Comparison of ENCODE assay signal across 15 cellular contexts in genomic region chr18:27604583-27604982, GRCh38.
DNase-seq lines count a peak whose midpoint lies in the region; TF ChIP-seq lines count a peak whose summit lies in the region.
"Had no signal": no experiment of that assay in that cellular context is flagged by ENCODE, and none has a peak within 500 bp of the region (broad histone marks: within the 10 kb centered on the region; RNA-seq: fewer than 3 reads in every experiment).

No MANE protein-coding gene starts in this region.

- H3K36me3 ChIP-seq in Loucy (ENCODE audit: insufficient read depth, low read length) (no peaks in the 10 kb centered on the region), mammary epithelial cell (ENCODE audit: insufficient read depth, low read length) (no peaks in the 10 kb centered on the region)
- H3K36me3 ChIP-seq: gastroesophageal sphincter, upper lobe of left lung had no signal

- in situ Hi-C loops in Caki2 (cut with HindIII; ENCODE audit: low pct_unique_long_range_greater_than_20kb, low sequenced_read_pairs) = no loop called here
- in situ Hi-C loops in mammary epithelial cell (cut with MboI; ENCODE audit: low sequenced_read_pairs in 2 of 2) = loop anchor here in 1 of 2 donors (10.0 kb wide), 1 partner anchor 240 kb away; no protein-coding TSS in a partner anchor

- CTCF ChIA-PET in mammary epithelial cell (lab: Charles Lee; ENCODE audit: low non-redundant PET) = interaction anchor here (0.6 to 1.1 kb wide), 2 partner anchors 52 to 146 kb away, joined by 5 to 14 read pairs; no protein-coding TSS in a partner anchor

- BruUV-seq in mammary epithelial cell (replicated peaks; lab: Mats Ljungman, UMichigan) = no TSS peak

- WGBS in mammary epithelial cell (ENCODE audit: low coverage, missing lambda C conversion rate) = 92% methylated on average over 4 of the region's 4 CpGs

- no peak overlapping the region for H3K4me2 ChIP-seq in Loucy (ENCODE audit: low read depth, low read length, poor library complexity, severe bottlenecking)
- H3K4me2 ChIP-seq in mammary epithelial cell (ENCODE audit: insufficient read depth, low read depth, low read length) = no peak overlapping the region

- DNase-seq in Caki2 (ENCODE audit: low read depth) (peak; percentile 26), iris pigment epithelial cell (ENCODE audit: low read depth) (peak; percentile 86), T1000 (lab: John Stamatoyannopoulos, UW) (no peak), UCSD-AML1 (lab: John Stamatoyannopoulos, UW; ENCODE audit: unreplicated experiment) (no peak), mammary epithelial cell (no peak), epidermal melanocyte (ENCODE audit: insufficient read length, low spot score) (no peak)
- DNase-seq: stimulated activated CD4-positive, alpha-beta T cell treated with anti-CD3 and anti-CD28 coated beads, Interleukin-4, amount 100 ng/mL, for 24 hours had no signal

- H2AFZ ChIP-seq in Loucy (ENCODE audit: low read length) = 0 out of 2 replicates have a peak overlapping the region, but pooled peaks have one; percentile 42
- H2AFZ ChIP-seq in mammary epithelial cell (ENCODE audit: low read depth, low read length) = no peak overlapping the region

- dilution Hi-C loops in mammary epithelial cell (cut with HindIII; ENCODE audit: low sequenced_read_pairs) = no loop called here

- H3K9me3 Mint-ChIP-seq in brain = peaks cover 0 to 3% (median 3%) of the 10 kb centered on the region in 5 experiments
- H3K9me3 Mint-ChIP-seq: dendritic cell treated with granulocyte-macrophage colony-stimulating factor and Interleukin-4, amounts not matched to agents 40 ng/mL and 50 ng/mL, for 4 days had no signal

- no peaks in the 10 kb centered on the region for H3K9me2 ChIP-seq in Loucy (replicated peaks; ENCODE audit: low read depth, low read length)

- H3K27me3 Mint-ChIP-seq in brain = peaks cover 3% of the 10 kb centered on the region
- H3K27me3 Mint-ChIP-seq: dendritic cell treated with granulocyte-macrophage colony-stimulating factor and Interleukin-4, amounts not matched to agents 40 ng/mL and 50 ng/mL, for 4 days; naive B cell had no signal

- intact Hi-C loops in mammary epithelial cell (cut with micrococcal nuclease) = loop anchor here (2.0 kb wide), 1 partner anchor 584 kb away; no protein-coding TSS in a partner anchor

- H4K20me1 ChIP-seq in Loucy (ENCODE audit: insufficient read depth, low read length, poor library complexity, severe bottlenecking) (no peaks in the 10 kb centered on the region), mammary epithelial cell (ENCODE audit: insufficient read depth, low read length) (no peaks in the 10 kb centered on the region)

- peak overlapping the region in 3 of 5 experiments; percentile 1 to 11 (median 2) for H3K27ac Mint-ChIP-seq in brain
- H3K27ac Mint-ChIP-seq: activated naive CD4-positive, alpha-beta T cell treated with anti-CD3 and anti-CD28 coated beads, Interleukin-2, amount 50 U/mL, for 72 hours; dendritic cell treated with granulocyte-macrophage colony-stimulating factor and Interleukin-4, amounts not matched to agents 40 ng/mL and 50 ng/mL, for 4 days; naive B cell; stimulated activated effector memory CD8-positive, alpha-beta T cell treated with anti-CD3 and anti-CD28 coated beads, Interleukin-12 subunit alpha, Interleukin-12 subunit beta, amount 100 ng/mL, for 72 hours had no signal

- H3K4me3 ChIP-seq in Loucy (ENCODE audit: low read length, poor library complexity, severe bottlenecking) (no peak overlapping the region), mammary epithelial cell (replicated peaks in 1 of 3; ENCODE audit: insufficient read depth in 1 of 3, low read depth in 2 of 3, low read length in 3 of 3) (no peak overlapping the region)
- H3K4me3 ChIP-seq: gastroesophageal sphincter, upper lobe of left lung had no signal

- no peak for TF ChIP-seq CTCF in Loucy (conservative IDR thresholded peaks at IDR 0.05; ENCODE audit: low read length)
- no peak for TF ChIP-seq CTCF in brain (conservative IDR thresholded peaks at IDR 0.05)
- TF ChIP-seq CTCF in mammary epithelial cell (conservative IDR thresholded peaks at IDR 0.05 in 1 of 2, IDR thresholded peaks at IDR 0.05 in 1 of 2; ENCODE audit: extremely low read depth in 1 of 2, insufficient read depth in 1 of 2, low read depth in 1 of 2, low read length in 2 of 2) = no peak

- no peaks in the 10 kb centered on the region for H3K9me3 ChIP-seq in Loucy (ENCODE audit: insufficient read depth, low read depth, low read length)
- no peaks in the 10 kb centered on the region for H3K9me3 ChIP-seq in mammary epithelial cell (replicated peaks; ENCODE audit: insufficient read depth, low read length)
- H3K9me3 ChIP-seq: gastroesophageal sphincter, upper lobe of left lung had no signal

- H3K36me3 Mint-ChIP-seq in brain = no peaks in the 10 kb centered on the region
- H3K36me3 Mint-ChIP-seq: activated naive CD4-positive, alpha-beta T cell treated with anti-CD3 and anti-CD28 coated beads, Interleukin-2, amount 50 U/mL, for 72 hours; naive B cell; stimulated activated effector memory CD8-positive, alpha-beta T cell treated with anti-CD3 and anti-CD28 coated beads, Interleukin-12 subunit alpha, Interleukin-12 subunit beta, amount 100 ng/mL, for 72 hours had no signal

- H3K79me2 ChIP-seq in Loucy (ENCODE audit: insufficient read depth, low read length) (no peaks in the 10 kb centered on the region), mammary epithelial cell (ENCODE audit: insufficient read depth, low read length) (no peaks in the 10 kb centered on the region)

- H3K4me1 Mint-ChIP-seq in brain = peaks cover 16% of the 10 kb centered on the region
- H3K4me1 Mint-ChIP-seq: naive B cell; stimulated activated effector memory CD8-positive, alpha-beta T cell treated with anti-CD3 and anti-CD28 coated beads, Interleukin-12 subunit alpha, Interleukin-12 subunit beta, amount 100 ng/mL, for 72 hours had no signal

- H3K27me3 ChIP-seq in Loucy (ENCODE audit: insufficient read depth, low read length, poor library complexity, severe bottlenecking) (no peaks in the 10 kb centered on the region), mammary epithelial cell (ENCODE audit: insufficient read depth, low read length) (no peaks in the 10 kb centered on the region)
- H3K27me3 ChIP-seq: gastroesophageal sphincter, upper lobe of left lung had no signal

- no peak overlapping the region for H3K27ac ChIP-seq in mammary epithelial cell (ENCODE audit: insufficient read depth, low read depth, low read length)
- H3K27ac ChIP-seq: gastroesophageal sphincter, upper lobe of left lung had no signal

- H3K9ac ChIP-seq in Loucy (ENCODE audit: low read depth, low read length, poor library complexity, severe bottlenecking) (no peak overlapping the region), mammary epithelial cell (ENCODE audit: insufficient read depth, low read length) (no peak overlapping the region)

- H3K4me3 Mint-ChIP-seq in brain = no peak overlapping the region
- H3K4me3 Mint-ChIP-seq: dendritic cell treated with granulocyte-macrophage colony-stimulating factor and Interleukin-4, amounts not matched to agents 40 ng/mL and 50 ng/mL, for 4 days; naive B cell; stimulated activated effector memory CD8-positive, alpha-beta T cell treated with anti-CD3 and anti-CD28 coated beads, Interleukin-12 subunit alpha, Interleukin-12 subunit beta, amount 100 ng/mL, for 72 hours had no signal

- H3K4me1 ChIP-seq in Loucy (ENCODE audit: insufficient read depth, low read length, poor library complexity, severe bottlenecking) (no peaks in the 10 kb centered on the region), mammary epithelial cell (ENCODE audit: insufficient read depth, low read length) (no peaks in the 10 kb centered on the region)
- H3K4me1 ChIP-seq: gastroesophageal sphincter, upper lobe of left lung had no signal

- no peaks in the 10 kb centered on the region for H3F3A ChIP-seq in Loucy (ENCODE audit: low read depth)

Comparison
In these comparisons a context has a peak if more than half of its experiments do, and no peak if none do; other contexts are left out.
1. DNase-seq: peak in Caki2 (single experiment) and iris pigment epithelial cell (single experiment); none in T1000 (single experiment), UCSD-AML1 (single experiment), mammary epithelial cell (single experiment) and epidermal melanocyte (single experiment).